12 cellular contexts compared by ENCODE assay signal in genomic region chr3:177753498-177754155, GRCh38.
A peak's percentile ranks its signal among the peaks of the same experiment; 100 is the strongest.
DNase-seq lines count a peak whose midpoint lies in the region; ATAC-seq and TF ChIP-seq lines count a peak whose summit lies in the region.
"Had no signal": no experiment of that assay in that cellular context is flagged by ENCODE, and none has a peak within 500 bp of the region (broad histone marks: within the 10 kb centered on the region; RNA-seq: fewer than 3 reads in every experiment).

No MANE protein-coding gene starts in this region.

- peak; percentile 78 for DNase-seq in BE2C
- DNase-seq in RPMI7951 (ENCODE audit: low read depth) = peak; percentile 56
- peak; percentile 65 to 75 for DNase-seq in heart right ventricle
- no peak for DNase-seq in osteocyte (ENCODE audit: extremely low spot score, unreplicated experiment)
- DNase-seq in nucleus accumbens (lab: John Stamatoyannopoulos, UW) = no peak
- DNase-seq: H9, KBM-7, NCI-H2171 treated with DMSO at 0.1 percent for 48 hours, RPMI8226 had no signal

- ATAC-seq in heart right ventricle = peak; percentile 91 to 98 (median 94)
- ATAC-seq in HG03565 (IDR thresholded peaks at IDR 0.05; ENCODE audit: unreplicated experiment) = no peak
- ATAC-seq in HG03469 (IDR thresholded peaks at IDR 0.05; ENCODE audit: unreplicated experiment) = no peak
- ATAC-seq in GM18502 (IDR thresholded peaks at IDR 0.05; ENCODE audit: poor library complexity, unreplicated experiment) = no peak

- H3K4me1 Mint-ChIP-seq in osteocyte (ENCODE audit: unreplicated experiment) = peaks cover 32% of the 10 kb centered on the region

- H3K36me3 Mint-ChIP-seq in osteocyte (ENCODE audit: unreplicated experiment) = peaks cover 5% of the 10 kb centered on the region

- H3K4me3 ChIP-seq in BE2C (ENCODE audit: low read depth, low read length) = 0 out of 2 replicates have a peak overlapping the region, but pooled peaks have one; percentile 9
- no peak overlapping the region for H3K4me3 ChIP-seq in heart right ventricle

- H3K27ac Mint-ChIP-seq in osteocyte (ENCODE audit: unreplicated experiment) = peak overlapping the region; percentile 60
- H3K27ac Mint-ChIP-seq: H9 had no signal

- peaks cover 26% of the 10 kb centered on the region for H3K4me1 ChIP-seq in BE2C
- peaks cover 7 to 40% (median 26%) of the 10 kb centered on the region in 9 donors for H3K4me1 ChIP-seq in heart right ventricle

- H3K4me3 Mint-ChIP-seq in osteocyte (ENCODE audit: unreplicated experiment) = no peak overlapping the region
- H3K4me3 Mint-ChIP-seq: H9 had no signal

- no peaks in the 10 kb centered on the region for H3K27me3 Mint-ChIP-seq in osteocyte (ENCODE audit: unreplicated experiment)

- H3K27me3 ChIP-seq in BE2C = no peaks in the 10 kb centered on the region
- no peaks in the 10 kb centered on the region for H3K27me3 ChIP-seq in heart right ventricle

- TF ChIP-seq CTCF in BE2C (IDR thresholded peaks at IDR 0.05; ENCODE audit: low read depth, low read length) (no peak), heart right ventricle (IDR thresholded peaks at IDR 0.05) (no peak), osteocyte (IDR thresholded peaks at IDR 0.05) (peak; percentile 15)

- WGBS in heart right ventricle, 2 donors = 6 to 25% methylated on average over 2 of the region's 2 CpGs

- H3K9me3 ChIP-seq in BE2C = 0 out of 2 replicates have a peak, but pooled peaks cover 3% of the 10 kb centered on the region
- peaks cover 0 to 7% (median 0%) of the 10 kb centered on the region in 11 donors for H3K9me3 ChIP-seq in heart right ventricle

- no peaks in the 10 kb centered on the region for H3K9me3 Mint-ChIP-seq in osteocyte (ENCODE audit: unreplicated experiment)

- H3K36me3 ChIP-seq in BE2C (no peaks in the 10 kb centered on the region), heart right ventricle (no peaks in the 10 kb centered on the region)

- intact Hi-C loops in heart right ventricle (cut with DNase I) = loop anchor here in 1 of 10 donors (10.0 kb wide), 1 partner anchor 239 kb away; no protein-coding TSS in a partner anchor

- H3K27ac ChIP-seq in heart right ventricle = peak overlapping the region in 9 of 10 donors; percentile 27 to 68 (median 50)

Comparison
In these comparisons a context has a peak if more than half of its experiments do, and no peak if none do; other contexts are left out.
1. DNase-seq: peak in BE2C (single experiment), RPMI7951 (single experiment) and heart right ventricle (2 of 2); none in osteocyte (single experiment) and nucleus accumbens (0 of 56).
2. ATAC-seq: peak in heart right ventricle (8 of 8); none in HG03565 (single experiment), HG03469 (single experiment) and GM18502 (single experiment).